In the genomic region with DNA sequence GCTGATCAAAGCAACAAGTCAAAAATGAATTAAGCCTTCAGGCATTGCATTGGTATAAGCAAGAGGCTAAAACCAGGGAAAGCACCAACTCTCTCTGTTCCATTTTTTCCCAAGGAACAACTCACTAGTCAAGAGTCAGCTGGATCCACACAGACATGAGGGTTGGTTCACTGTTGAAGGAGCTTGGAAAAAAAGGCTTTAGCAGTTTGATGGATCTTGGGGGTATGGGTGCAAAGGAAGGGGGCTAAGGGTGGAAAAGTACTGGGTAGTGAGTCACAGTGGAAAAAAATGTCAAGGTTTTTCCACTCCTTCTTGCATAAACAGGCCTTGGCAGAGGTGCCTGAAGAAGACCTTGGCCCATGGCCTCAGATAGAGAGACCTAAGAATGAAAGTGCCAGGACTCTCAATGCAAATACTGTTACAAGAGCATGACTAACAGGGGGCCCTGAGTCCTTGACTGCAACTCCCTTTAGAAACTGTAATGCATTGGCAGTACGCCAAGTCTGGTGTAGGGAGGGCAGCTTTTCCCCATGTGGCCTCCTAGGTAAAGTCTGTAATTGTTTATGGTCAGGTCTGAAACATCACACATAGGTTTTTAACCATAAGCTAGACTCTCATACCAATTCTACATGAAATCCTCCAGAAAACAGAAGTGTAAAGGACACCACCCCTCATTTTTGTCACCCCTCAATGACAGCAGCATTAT, we compare ENCODE assay signal across 1 cellular context.
TF ChIP-seq lines count a peak whose summit lies in the region.

No MANE protein-coding gene starts in this region.

TF ChIP-seq in GM23338, 12 proteins besides CTCF, POLR2A, EP300 and RAD21:
- TF ChIP-seq, protein P1, sequence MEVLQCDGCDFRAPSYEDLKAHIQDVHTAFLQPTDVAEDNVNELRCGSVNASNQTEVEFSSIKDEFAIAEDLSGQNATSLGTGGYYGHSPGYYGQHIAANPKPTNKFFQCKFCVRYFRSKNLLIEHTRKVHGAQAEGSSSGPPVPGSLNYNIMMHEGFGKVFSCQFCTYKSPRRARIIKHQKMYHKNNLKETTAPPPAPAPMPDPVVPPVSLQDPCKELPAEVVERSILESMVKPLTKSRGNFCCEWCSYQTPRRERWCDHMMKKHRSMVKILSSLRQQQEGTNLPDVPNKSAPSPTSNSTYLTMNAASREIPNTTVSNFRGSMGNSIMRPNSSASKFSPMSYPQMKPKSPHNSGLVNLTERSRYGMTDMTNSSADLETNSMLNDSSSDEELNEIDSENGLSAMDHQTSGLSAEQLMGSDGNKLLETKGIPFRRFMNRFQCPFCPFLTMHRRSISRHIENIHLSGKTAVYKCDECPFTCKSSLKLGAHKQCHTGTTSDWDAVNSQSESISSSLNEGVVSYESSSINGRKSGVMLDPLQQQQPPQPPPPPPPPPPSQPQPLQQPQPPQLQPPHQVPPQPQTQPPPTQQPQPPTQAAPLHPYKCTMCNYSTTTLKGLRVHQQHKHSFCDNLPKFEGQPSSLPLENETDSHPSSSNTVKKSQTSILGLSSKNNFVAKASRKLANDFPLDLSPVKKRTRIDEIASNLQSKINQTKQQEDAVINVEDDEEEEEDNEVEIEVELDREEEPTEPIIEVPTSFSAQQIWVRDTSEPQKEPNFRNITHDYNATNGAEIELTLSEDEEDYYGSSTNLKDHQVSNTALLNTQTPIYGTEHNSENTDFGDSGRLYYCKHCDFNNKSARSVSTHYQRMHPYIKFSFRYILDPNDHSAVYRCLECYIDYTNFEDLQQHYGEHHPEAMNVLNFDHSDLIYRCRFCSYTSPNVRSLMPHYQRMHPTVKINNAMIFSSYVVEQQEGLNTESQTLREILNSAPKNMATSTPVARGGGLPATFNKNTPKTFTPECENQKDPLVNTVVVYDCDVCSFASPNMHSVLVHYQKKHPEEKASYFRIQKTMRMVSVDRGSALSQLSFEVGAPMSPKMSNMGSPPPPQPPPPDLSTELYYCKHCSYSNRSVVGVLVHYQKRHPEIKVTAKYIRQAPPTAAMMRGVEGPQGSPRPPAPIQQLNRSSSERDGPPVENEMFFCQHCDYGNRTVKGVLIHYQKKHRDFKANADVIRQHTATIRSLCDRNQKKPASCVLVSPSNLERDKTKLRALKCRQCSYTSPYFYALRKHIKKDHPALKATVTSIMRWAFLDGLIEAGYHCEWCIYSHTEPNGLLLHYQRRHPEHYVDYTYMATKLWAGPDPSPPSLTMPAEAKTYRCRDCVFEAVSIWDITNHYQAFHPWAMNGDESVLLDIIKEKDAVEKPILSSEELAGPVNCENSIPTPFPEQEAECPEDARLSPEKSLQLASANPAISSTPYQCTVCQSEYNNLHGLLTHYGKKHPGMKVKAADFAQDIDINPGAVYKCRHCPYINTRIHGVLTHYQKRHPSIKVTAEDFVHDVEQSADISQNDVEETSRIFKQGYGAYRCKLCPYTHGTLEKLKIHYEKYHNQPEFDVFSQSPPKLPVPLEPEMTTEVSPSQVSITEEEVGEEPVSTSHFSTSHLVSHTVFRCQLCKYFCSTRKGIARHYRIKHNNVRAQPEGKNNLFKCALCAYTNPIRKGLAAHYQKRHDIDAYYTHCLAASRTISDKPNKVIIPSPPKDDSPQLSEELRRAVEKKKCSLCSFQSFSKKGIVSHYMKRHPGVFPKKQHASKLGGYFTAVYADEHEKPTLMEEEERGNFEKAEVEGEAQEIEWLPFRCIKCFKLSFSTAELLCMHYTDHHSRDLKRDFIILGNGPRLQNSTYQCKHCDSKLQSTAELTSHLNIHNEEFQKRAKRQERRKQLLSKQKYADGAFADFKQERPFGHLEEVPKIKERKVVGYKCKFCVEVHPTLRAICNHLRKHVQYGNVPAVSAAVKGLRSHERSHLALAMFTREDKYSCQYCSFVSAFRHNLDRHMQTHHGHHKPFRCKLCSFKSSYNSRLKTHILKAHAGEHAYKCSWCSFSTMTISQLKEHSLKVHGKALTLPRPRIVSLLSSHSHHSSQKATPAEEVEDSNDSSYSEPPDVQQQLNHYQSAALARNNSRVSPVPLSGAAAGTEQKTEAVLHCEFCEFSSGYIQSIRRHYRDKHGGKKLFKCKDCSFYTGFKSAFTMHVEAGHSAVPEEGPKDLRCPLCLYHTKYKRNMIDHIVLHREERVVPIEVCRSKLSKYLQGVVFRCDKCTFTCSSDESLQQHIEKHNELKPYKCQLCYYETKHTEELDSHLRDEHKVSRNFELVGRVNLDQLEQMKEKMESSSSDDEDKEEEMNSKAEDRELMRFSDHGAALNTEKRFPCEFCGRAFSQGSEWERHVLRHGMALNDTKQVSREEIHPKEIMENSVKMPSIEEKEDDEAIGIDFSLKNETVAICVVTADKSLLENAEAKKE (CRISPR knock-in tag; IDR thresholded peaks at IDR 0.05): no peak
- TF ChIP-seq EZH2phosphoT487 (IDR thresholded peaks at IDR 0.05; ENCODE audit: unreplicated experiment) (no peak), JUNB (IDR thresholded peaks at IDR 0.05; ENCODE audit: unreplicated experiment) (no peak), ZNF331 (CRISPR knock-in tag; IDR thresholded peaks at IDR 0.05; ENCODE audit: low read depth) (no peak), STAT1 (IDR thresholded peaks at IDR 0.05; ENCODE audit: unreplicated experiment) (no peak), EZH2 (IDR thresholded peaks at IDR 0.05; ENCODE audit: low read depth, unreplicated experiment) (no peak), NANOG (IDR thresholded peaks at IDR 0.05; ENCODE audit: borderline replicate concordance) (no peak), ZNF114 (CRISPR knock-in tag; IDR thresholded peaks at IDR 0.05) (no peak), CREB1 (CRISPR knock-in tag; IDR thresholded peaks at IDR 0.05; ENCODE audit: low read depth) (no peak), POLR2AphosphoS5 (IDR thresholded peaks at IDR 0.05; ENCODE audit: low read depth) (no peak)
- TF ChIP-seq, protein P2, sequence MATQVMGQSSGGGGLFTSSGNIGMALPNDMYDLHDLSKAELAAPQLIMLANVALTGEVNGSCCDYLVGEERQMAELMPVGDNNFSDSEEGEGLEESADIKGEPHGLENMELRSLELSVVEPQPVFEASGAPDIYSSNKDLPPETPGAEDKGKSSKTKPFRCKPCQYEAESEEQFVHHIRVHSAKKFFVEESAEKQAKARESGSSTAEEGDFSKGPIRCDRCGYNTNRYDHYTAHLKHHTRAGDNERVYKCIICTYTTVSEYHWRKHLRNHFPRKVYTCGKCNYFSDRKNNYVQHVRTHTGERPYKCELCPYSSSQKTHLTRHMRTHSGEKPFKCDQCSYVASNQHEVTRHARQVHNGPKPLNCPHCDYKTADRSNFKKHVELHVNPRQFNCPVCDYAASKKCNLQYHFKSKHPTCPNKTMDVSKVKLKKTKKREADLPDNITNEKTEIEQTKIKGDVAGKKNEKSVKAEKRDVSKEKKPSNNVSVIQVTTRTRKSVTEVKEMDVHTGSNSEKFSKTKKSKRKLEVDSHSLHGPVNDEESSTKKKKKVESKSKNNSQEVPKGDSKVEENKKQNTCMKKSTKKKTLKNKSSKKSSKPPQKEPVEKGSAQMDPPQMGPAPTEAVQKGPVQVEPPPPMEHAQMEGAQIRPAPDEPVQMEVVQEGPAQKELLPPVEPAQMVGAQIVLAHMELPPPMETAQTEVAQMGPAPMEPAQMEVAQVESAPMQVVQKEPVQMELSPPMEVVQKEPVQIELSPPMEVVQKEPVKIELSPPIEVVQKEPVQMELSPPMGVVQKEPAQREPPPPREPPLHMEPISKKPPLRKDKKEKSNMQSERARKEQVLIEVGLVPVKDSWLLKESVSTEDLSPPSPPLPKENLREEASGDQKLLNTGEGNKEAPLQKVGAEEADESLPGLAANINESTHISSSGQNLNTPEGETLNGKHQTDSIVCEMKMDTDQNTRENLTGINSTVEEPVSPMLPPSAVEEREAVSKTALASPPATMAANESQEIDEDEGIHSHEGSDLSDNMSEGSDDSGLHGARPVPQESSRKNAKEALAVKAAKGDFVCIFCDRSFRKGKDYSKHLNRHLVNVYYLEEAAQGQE (IDR thresholded peaks at IDR 0.05; ENCODE audit: unreplicated experiment): no peak
- TF ChIP-seq, protein P3, sequence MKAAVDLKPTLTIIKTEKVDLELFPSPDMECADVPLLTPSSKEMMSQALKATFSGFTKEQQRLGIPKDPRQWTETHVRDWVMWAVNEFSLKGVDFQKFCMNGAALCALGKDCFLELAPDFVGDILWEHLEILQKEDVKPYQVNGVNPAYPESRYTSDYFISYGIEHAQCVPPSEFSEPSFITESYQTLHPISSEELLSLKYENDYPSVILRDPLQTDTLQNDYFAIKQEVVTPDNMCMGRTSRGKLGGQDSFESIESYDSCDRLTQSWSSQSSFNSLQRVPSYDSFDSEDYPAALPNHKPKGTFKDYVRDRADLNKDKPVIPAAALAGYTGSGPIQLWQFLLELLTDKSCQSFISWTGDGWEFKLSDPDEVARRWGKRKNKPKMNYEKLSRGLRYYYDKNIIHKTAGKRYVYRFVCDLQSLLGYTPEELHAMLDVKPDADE (IDR thresholded peaks at IDR 0.05): no peak
